Comparison of ENCODE assay signal across 14 cellular contexts in the genomic region with DNA sequence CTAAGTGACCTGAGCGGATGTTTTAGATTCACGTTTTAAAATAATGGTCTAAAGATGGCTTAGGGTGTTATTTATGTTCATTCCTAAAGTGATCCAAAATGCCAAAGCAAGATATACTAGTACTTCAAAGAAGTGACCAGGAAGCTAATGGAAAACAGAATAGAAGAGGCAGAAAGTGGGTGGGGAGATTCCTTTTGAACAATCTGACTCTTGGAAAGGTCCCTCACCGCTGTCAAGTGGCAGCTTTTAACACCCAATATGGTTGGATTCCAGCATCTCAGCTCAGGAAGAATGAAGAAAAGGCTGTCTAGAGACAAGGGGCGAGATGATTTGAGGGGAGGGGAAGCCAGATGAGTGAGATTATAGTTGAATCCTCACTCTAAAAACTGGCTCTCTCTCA.
A peak's percentile ranks its signal among the peaks of the same experiment; 100 is the strongest.
DNase-seq lines count a peak whose midpoint lies in the region; ATAC-seq and TF ChIP-seq lines count a peak whose summit lies in the region.
"Had no signal": no experiment of that assay in that cellular context is flagged by ENCODE, and none has a peak within 500 bp of the region (broad histone marks: within the 10 kb centered on the region; RNA-seq: fewer than 3 reads in every experiment).

No MANE protein-coding gene starts in this region.

- no peak overlapping the region for H2AFZ ChIP-seq in ACC112 (ENCODE audit: low read length, unreplicated experiment)

- peaks cover 44% of the 10 kb centered on the region for H3K4me1 ChIP-seq in ACC112 (ENCODE audit: control insufficient read depth, insufficient read depth, low read length, unreplicated experiment)
- H3K4me1 ChIP-seq in adrenal gland (replicated peaks in 1 of 2): peaks cover 9 to 27% of the 10 kb centered on the region in 2 donors
- peaks cover 20% of the 10 kb centered on the region for H3K4me1 ChIP-seq in rectal smooth muscle tissue (ENCODE audit: control insufficient read depth, insufficient read depth, low read length)

- in situ Hi-C loops in KBM-7 (cut with MboI; ENCODE audit: low pct_unique_long_range_greater_than_20kb, low sequenced_read_pairs): no loop called here

- ATAC-seq in left ventricle myocardium superior: peak; percentile 4
- ATAC-seq in HG02623 (IDR thresholded peaks at IDR 0.05; ENCODE audit: unreplicated experiment): no peak

- H3K79me2 ChIP-seq in ACC112 (ENCODE audit: control insufficient read depth, insufficient read depth, low read length, unreplicated experiment): no peaks in the 10 kb centered on the region

- H3K36me3 ChIP-seq in ACC112 (ENCODE audit: insufficient read depth, low read length) (peaks cover 8% of the 10 kb centered on the region), adrenal gland (replicated peaks in 1 of 2) (no peaks in the 10 kb centered on the region), rectal smooth muscle tissue (ENCODE audit: control insufficient read depth, insufficient read depth, low read length) (no peaks in the 10 kb centered on the region)

- no peak for TF ChIP-seq CTCF in adrenal gland (IDR thresholded peaks at IDR 0.05)

- DNase-seq in adrenal gland (no peak), left ventricle myocardium superior (no peak), globus pallidus (ENCODE audit: low spot score) (no peak), NCI-H187 treated with DMSO at 0.1 percent for 48 hours (lab: John Stamatoyannopoulos, UW) (no peak), KBM-7 (no peak)
- DNase-seq: activated naive CD4-positive, alpha-beta T cell treated with anti-CD3 and anti-CD28 coated beads for 36 hours; AML-193; naive B cell; SK-N-SH; WERI-Rb-1 had no signal

- 85 to 92% (median 87%) methylated on average over 4 of the region's 4 CpGs for WGBS in adrenal gland, 4 donors

- H3K9ac ChIP-seq in rectal smooth muscle tissue (ENCODE audit: low read length): no peak overlapping the region
- H3K9ac ChIP-seq: SK-N-SH had no signal

- H3K4me3 ChIP-seq in ACC112 (ENCODE audit: low read depth, low read length) (no peak overlapping the region), adrenal gland (no peak overlapping the region), rectal smooth muscle tissue (ENCODE audit: low read length) (no peak overlapping the region)
- H3K4me3 ChIP-seq: skin epidermis had no signal

- H3K9me3 ChIP-seq in adrenal gland (replicated peaks in 1 of 3): no peaks in the 10 kb centered on the region
- H3K9me3 ChIP-seq: SK-N-SH had no signal

- H3K27me3 ChIP-seq in ACC112 (ENCODE audit: insufficient read depth, low read length) (no peaks in the 10 kb centered on the region), adrenal gland (no peaks in the 10 kb centered on the region), rectal smooth muscle tissue (ENCODE audit: control insufficient read depth, insufficient read depth, low read length) (no peaks in the 10 kb centered on the region)

- no peak for TF ChIP-seq POLR2A in adrenal gland (IDR thresholded peaks at IDR 0.05)

- intact Hi-C loops in adrenal gland (cut with DNase I): no loop called here
- intact Hi-C loops in left ventricle myocardium superior (cut with micrococcal nuclease): no loop called here

- H3K27ac ChIP-seq in ACC112 (ENCODE audit: low read depth, low read length) (peak overlapping the region; percentile 85), adrenal gland (peak overlapping the region in 4 of 5 donors; percentile 17 to 63 (median 31)), rectal smooth muscle tissue (ENCODE audit: low read depth, low read length) (peak overlapping the region; percentile 81)
- H3K27ac ChIP-seq: WERI-Rb-1 had no signal

Comparison
In these comparisons a context has a peak if more than half of its experiments do, and no peak if none do; other contexts are left out.
1. H3K27ac ChIP-seq: peak in every context shown above with its lines; median percentile 85 in ACC112; 81 in rectal smooth muscle tissue; 31 in adrenal gland.